18 cellular contexts compared by ENCODE assay signal in the genomic region with DNA sequence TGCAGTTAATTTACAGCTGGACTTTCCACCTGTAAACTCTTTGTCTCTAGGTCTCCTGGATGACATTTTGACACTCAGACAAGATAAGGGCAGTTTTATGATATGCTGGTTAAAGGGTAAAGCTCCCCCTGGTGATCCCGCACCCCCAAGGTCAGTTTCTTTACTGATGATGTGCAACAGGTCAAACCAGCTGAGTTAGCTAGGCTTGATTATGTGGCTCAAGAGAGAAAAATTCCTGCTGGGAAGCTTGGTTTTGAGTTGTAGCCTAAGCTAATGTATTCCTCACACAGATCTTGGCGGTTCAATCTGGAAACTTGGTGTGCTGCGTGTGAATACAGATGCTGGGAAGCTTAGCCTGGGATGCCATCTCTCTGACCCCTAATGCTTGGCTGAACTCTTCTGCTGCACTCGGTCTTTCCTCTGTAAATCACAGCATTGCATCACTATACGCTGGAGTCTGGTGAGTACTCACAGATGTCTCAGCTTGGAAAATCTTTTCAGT. TPM values are rescaled to one million over a fixed set of nuclear protein-coding genes. Genes with fewer than 3 reads are reported as not detected.
DNase-seq lines count a peak whose midpoint lies in the region; ATAC-seq and TF ChIP-seq lines count a peak whose summit lies in the region.
"Had no signal": no experiment of that assay in that cellular context is flagged by ENCODE, and none has a peak within 500 bp of the region (broad histone marks: within the 10 kb centered on the region; RNA-seq: fewer than 3 reads in every experiment).

No MANE protein-coding gene starts in this region.

- H3K4me3 ChIP-seq in GM06990 (replicated peaks; ENCODE audit: low read depth, low read length) (no peak overlapping the region), adipocyte (ENCODE audit: low read length) (no peak overlapping the region), foreskin fibroblast (ENCODE audit: low read depth in 1 of 2, low read length in 2 of 2) (no peak overlapping the region), OCI-LY7 (ENCODE audit: low read depth, low read length, poor library complexity, severe bottlenecking) (no peak overlapping the region)

- no peaks in the 10 kb centered on the region for H3K79me2 ChIP-seq in OCI-LY7 (ENCODE audit: insufficient read depth, low read depth, low read length)

- H3K9ac ChIP-seq in adipocyte (ENCODE audit: low read length) = no peak overlapping the region

- H3K27ac Mint-ChIP-seq in progenitor cell of endocrine pancreas = peak overlapping the region; percentile 50
- H3K27ac Mint-ChIP-seq: activated B cell treated with CpG ODN at 0.5 μM for 24 hours, type B pancreatic cell had no signal

- intact Hi-C loops in OCI-LY7 (cut with micrococcal nuclease; ENCODE audit: unreplicated experiment) = no loop called here

- POLR2A ChIA-PET in OCI-LY7 (lab: Charles Lee) = no interaction called here

- CTCF ChIA-PET in OCI-LY7 (lab: Charles Lee; ENCODE audit: unreplicated experiment) = no interaction called here

- H3K36me3 ChIP-seq in GM06990 (ENCODE audit: control insufficient read depth, insufficient read depth, low read length) (no peaks in the 10 kb centered on the region), adipocyte (ENCODE audit: control insufficient read depth, insufficient read depth, low read length, severe bottlenecking) (no peaks in the 10 kb centered on the region), OCI-LY7 (ENCODE audit: insufficient read depth, low read length) (no peaks in the 10 kb centered on the region)

- no peaks in the 10 kb centered on the region for H3K27me3 Mint-ChIP-seq in progenitor cell of endocrine pancreas
- H3K27me3 Mint-ChIP-seq: type B pancreatic cell had no signal

- peak; percentile 17 for TF ChIP-seq CTCF in GM06990 (IDR thresholded peaks at IDR 0.05; ENCODE audit: insufficient read depth, low read length, poor library complexity, severe bottlenecking)
- TF ChIP-seq CTCF in foreskin fibroblast (IDR thresholded peaks at IDR 0.05; ENCODE audit: low read depth, low read length) = no peak
- TF ChIP-seq CTCF in progenitor cell of endocrine pancreas (IDR thresholded peaks at IDR 0.05; ENCODE audit: unreplicated experiment) = no peak
- TF ChIP-seq CTCF in OCI-LY7 (conservative IDR thresholded peaks at IDR 0.05; ENCODE audit: low read length) = no peak

- H3K27me3 ChIP-seq in GM06990 (replicated peaks; ENCODE audit: control insufficient read depth, insufficient read depth, low read length) = no peaks in the 10 kb centered on the region
- no peaks in the 10 kb centered on the region for H3K27me3 ChIP-seq in adipocyte (replicated peaks; ENCODE audit: control insufficient read depth, insufficient read depth, low read length)

- peaks cover 55% of the 10 kb centered on the region for H3K4me1 Mint-ChIP-seq in progenitor cell of endocrine pancreas (ENCODE audit: low read depth)
- H3K4me1 Mint-ChIP-seq: activated B cell treated with CpG ODN at 0.5 μM for 24 hours had no signal

- H3K4me2 ChIP-seq in OCI-LY7 (ENCODE audit: low read length) = no peak overlapping the region

- BruUV-seq in OCI-LY7 (replicated peaks; lab: Mats Ljungman, UMichigan) = no TSS peak

- no peak for ATAC-seq in GM18511 (IDR thresholded peaks at IDR 0.05; ENCODE audit: unreplicated experiment)
- no peak for ATAC-seq in HG03432 (IDR thresholded peaks at IDR 0.05; ENCODE audit: unreplicated experiment)

- H3K9me2 ChIP-seq in OCI-LY7 (ENCODE audit: insufficient read depth, low read length) = no peaks in the 10 kb centered on the region

- no peak overlapping the region for H3K27ac ChIP-seq in OCI-LY7 (ENCODE audit: low read depth, low read length, poor library complexity, severe bottlenecking)
- H3K27ac ChIP-seq: C4-2B had no signal

- DNase-seq in GM06990 (ENCODE audit: extremely low read depth, insufficient read length) (no peak), adipocyte (ENCODE audit: low read depth) (peak; percentile 49), foreskin fibroblast (peak; percentile 5 to 14), progenitor cell of endocrine pancreas (ENCODE audit: low spot score, unreplicated experiment) (no peak), OCI-LY7 (ENCODE audit: low spot score) (no peak), NCI-H1105 treated with DMSO at 0.1 percent for 48 hours (lab: John Stamatoyannopoulos, UW) (no peak)
- DNase-seq: activated B cell treated with CpG ODN at 0.5 μM for 24 hours; activated effector memory CD4-positive, alpha-beta T cell treated with Interleukin-2 at 50 U/mL for 16 hours; kidney; NCI-H446; stimulated activated CD4-positive, alpha-beta T cell treated with anti-CD3 and anti-CD28 coated beads, Interleukin-2, amount 100 ng/mL, for 48 hours had no signal

- no peak overlapping the region for H2AFZ ChIP-seq in OCI-LY7 (ENCODE audit: low read length)

- H3K9me3 ChIP-seq in adipocyte (ENCODE audit: control insufficient read depth, low read length) = no peaks in the 10 kb centered on the region
- H3K9me3 ChIP-seq in OCI-LY7 (ENCODE audit: low read length) = no peaks in the 10 kb centered on the region

- peaks cover 6% of the 10 kb centered on the region for H3K4me1 ChIP-seq in adipocyte (ENCODE audit: control insufficient read depth, insufficient read depth, low read length)
- no peaks in the 10 kb centered on the region for H3K4me1 ChIP-seq in OCI-LY7 (ENCODE audit: insufficient read depth, low read length, poor library complexity, severe bottlenecking)

- peak overlapping the region; percentile 27 for H3K4me3 Mint-ChIP-seq in progenitor cell of endocrine pancreas (ENCODE audit: low read depth)
- H3K4me3 Mint-ChIP-seq: activated B cell treated with CpG ODN at 0.5 μM for 24 hours, type B pancreatic cell had no signal

- no peaks in the 10 kb centered on the region for H4K20me1 ChIP-seq in OCI-LY7 (ENCODE audit: insufficient read depth, low read length)

- H3K9me3 Mint-ChIP-seq in progenitor cell of endocrine pancreas (ENCODE audit: low read depth) = no peaks in the 10 kb centered on the region
- H3K9me3 Mint-ChIP-seq: activated B cell treated with CpG ODN at 0.5 μM for 24 hours, type B pancreatic cell had no signal

- H3K36me3 Mint-ChIP-seq in progenitor cell of endocrine pancreas (ENCODE audit: insufficient read depth) = no peaks in the 10 kb centered on the region
- H3K36me3 Mint-ChIP-seq: type B pancreatic cell had no signal

RNA-seq across cellular contexts. Expression of a gene that starts 11.4 kb away (rescaled TPM):
- 3.4 and 5.4 TPM in 2 replicates for total RNA-seq in progenitor cell of endocrine pancreas
- not detected in 2 replicates for total RNA-seq in OCI-LY7 (2014; rRNA removed; shearing (Covaris generic))
- not detected in 2 replicates for total RNA-seq in OCI-LY7 (2022)
- total RNA-seq: activated B cell treated with CpG ODN at 0.5 μM for 24 hours; activated CD8-positive, alpha-beta memory T cell treated with anti-CD3 and anti-CD28 coated beads for 36 hours; Daoy; glomerular endothelial cell; kidney had no signal

Comparison
In these comparisons a context has a peak if more than half of its experiments do, and no peak if none do; other contexts are left out.
1. DNase-seq: peak in adipocyte (single experiment) and foreskin fibroblast (2 of 2); none in GM06990 (single experiment), progenitor cell of endocrine pancreas (single experiment), OCI-LY7 (single experiment) and NCI-H1105 treated with DMSO at 0.1 percent for 48 hours (single experiment).